11 cellular contexts compared by ENCODE assay signal in genomic region chr6:132490024-132490423, GRCh38. TPM values are rescaled to one million over a fixed set of nuclear protein-coding genes. Genes with fewer than 3 reads are reported as not detected.
DNase-seq lines count a peak whose midpoint lies in the region; ATAC-seq and TF ChIP-seq lines count a peak whose summit lies in the region.
"Had no signal": no experiment of that assay in that cellular context is flagged by ENCODE, and none has a peak within 500 bp of the region (broad histone marks: within the 10 kb centered on the region; RNA-seq: fewer than 3 reads in every experiment).

No MANE protein-coding gene starts in this region.

- H3K36me3 Mint-ChIP-seq in activated naive CD4-positive, alpha-beta T cell treated with anti-CD3 and anti-CD28 coated beads for 36 hours (ENCODE audit: low read depth), result peaks cover 15% of the 10 kb centered on the region

- DNase-seq in foreskin melanocyte (peak; percentile 93), thoracic aorta (ENCODE audit: low spot score) (no peak), H4 (ENCODE audit: low spot score) (no peak), NCI-H2081 treated with DMSO at 0.1 percent for 48 hours (lab: John Stamatoyannopoulos, UW) (no peak)
- DNase-seq in activated naive CD4-positive, alpha-beta T cell treated with anti-CD3 and anti-CD28 coated beads for 36 hours, result no peak
- DNase-seq: activated CD4-positive, CD25-positive, alpha-beta regulatory T cell; NCI-H1417 had no signal

- ATAC-seq in GM19438 (IDR thresholded peaks at IDR 0.05; ENCODE audit: low read depth, unreplicated experiment) (peak; percentile 41), HG03175 (IDR thresholded peaks at IDR 0.05; ENCODE audit: unreplicated experiment) (peak; percentile 37), thoracic aorta (ENCODE audit: insufficient number of reproducible peaks, low FRiP score, low read depth) (no peak)

- peak overlapping the region; percentile 64 for H3K27ac ChIP-seq in thoracic aorta

- intact Hi-C loops in activated naive CD4-positive, alpha-beta T cell treated with anti-CD3 and anti-CD28 coated beads for 36 hours (cut with micrococcal nuclease), result no loop called here

- peaks cover 19% of the 10 kb centered on the region for H3K4me1 Mint-ChIP-seq in activated naive CD4-positive, alpha-beta T cell treated with anti-CD3 and anti-CD28 coated beads for 36 hours (ENCODE audit: low read depth)

- no peak for TF ChIP-seq CTCF in thoracic aorta (IDR thresholded peaks at IDR 0.05)

- CTCF ChIA-PET in activated naive CD4-positive, alpha-beta T cell treated with anti-CD3 and anti-CD28 coated beads for 36 hours (lab: Charles Lee), result interaction anchor here (1.1 to 9.7 kb wide), 3 partner anchors 9 to 211 kb away, joined by 4 to 155 read pairs (median 94); no protein-coding TSS in a partner anchor

- H3K36me3 ChIP-seq in thoracic aorta, result no peaks in the 10 kb centered on the region

- H3K27me3 ChIP-seq in thoracic aorta (replicated peaks; ENCODE audit: insufficient read depth), result no peaks in the 10 kb centered on the region

- peaks cover 33 to 40% of the 10 kb centered on the region in 2 donors for H3K4me1 ChIP-seq in thoracic aorta (ENCODE audit: control insufficient read depth in 1 of 2, low read depth in 2 of 2)

- H3K4me3 ChIP-seq in thoracic aorta, result peak overlapping the region; percentile 53

- no peaks in the 10 kb centered on the region for H3K27me3 Mint-ChIP-seq in activated naive CD4-positive, alpha-beta T cell treated with anti-CD3 and anti-CD28 coated beads for 36 hours (ENCODE audit: low read depth)

- H3K4me3 Mint-ChIP-seq in activated naive CD4-positive, alpha-beta T cell treated with anti-CD3 and anti-CD28 coated beads for 36 hours, result no peak overlapping the region

- H3K9me3 ChIP-seq in thoracic aorta, result no peaks in the 10 kb centered on the region

- no peak overlapping the region for H3K27ac Mint-ChIP-seq in activated naive CD4-positive, alpha-beta T cell treated with anti-CD3 and anti-CD28 coated beads for 36 hours

- H3K9me3 Mint-ChIP-seq in activated naive CD4-positive, alpha-beta T cell treated with anti-CD3 and anti-CD28 coated beads for 36 hours, result no peaks in the 10 kb centered on the region

RNA-seq across cellular contexts. Expression of gene STX7, which starts 22.9 kb away (rescaled TPM):
- total RNA-seq in thoracic aorta, result 10 to 100 TPM; 46.2 to 64.0 TPM
- 10 to 100 TPM; 11.3 to 11.7 TPM for total RNA-seq in activated naive CD4-positive, alpha-beta T cell treated with anti-CD3 and anti-CD28 coated beads for 36 hours
- total RNA-seq in H4 (2014; rRNA removed; shearing (Covaris generic)), result 7.9 and 11.2 TPM in 2 replicates

RNA-seq across cellular contexts. Expression of gene TAAR9, which starts 48.1 kb away (rescaled TPM):
- total RNA-seq in thoracic aorta, result not detected
- not detected for total RNA-seq in activated naive CD4-positive, alpha-beta T cell treated with anti-CD3 and anti-CD28 coated beads for 36 hours
- not detected in 2 replicates for total RNA-seq in H4 (2014; rRNA removed; shearing (Covaris generic))
- total RNA-seq: bronchial epithelial cell, liver had no signal
